9 cellular contexts compared by ENCODE assay signal in genomic region chr12:64666054-64666914, GRCh38. TPM values are rescaled to one million over a fixed set of nuclear protein-coding genes. Genes with fewer than 3 reads are reported as not detected.
DNase-seq lines count a peak whose midpoint lies in the region; ATAC-seq, FAIRE-seq and TF ChIP-seq lines count a peak whose summit lies in the region.
"Had no signal": no experiment of that assay in that cellular context is flagged by ENCODE, and none has a peak within 500 bp of the region (broad histone marks: within the 10 kb centered on the region; RNA-seq: fewer than 3 reads in every experiment).

No MANE protein-coding gene starts in this region.

- H3K36me3 Mint-ChIP-seq in immature natural killer cell, result no peaks in the 10 kb centered on the region

- no peaks in the 10 kb centered on the region for H3F3A ChIP-seq in PC-3 (ENCODE audit: low read length, unreplicated experiment)

- H2AFZ ChIP-seq in PC-3 (ENCODE audit: low read length), result no peak overlapping the region

- POLR2A ChIA-PET in PC-3 (lab: Charles Lee; ENCODE audit: unreplicated experiment), result interaction anchor here (0.6 kb wide), 1 partner anchor 528 kb away, joined by 3 read pairs; no protein-coding TSS in a partner anchor

- no peak overlapping the region for H3K4me2 ChIP-seq in PC-3 (ENCODE audit: low read length)

- H3K9me3 Mint-ChIP-seq in immature natural killer cell, result no peaks in the 10 kb centered on the region

- ATAC-seq in GM21390 (IDR thresholded peaks at IDR 0.05; ENCODE audit: unreplicated experiment), result peak; percentile 41
- peak; percentile 46 for ATAC-seq in PC-3

- no peak overlapping the region for H3K9ac ChIP-seq in PC-3 (ENCODE audit: low read length)

- no TSS peak for BruUV-seq in PC-3 (replicated peaks; lab: Mats Ljungman, UMichigan)

- H3K79me2 ChIP-seq in PC-3 (ENCODE audit: low read length), result peaks cover 19% of the 10 kb centered on the region

- H3K27ac ChIP-seq in C4-2B (peak overlapping the region; percentile 75), PC-3 (ENCODE audit: low read length) (no peak overlapping the region)

- no peak for FAIRE-seq in GM12892 (lab: Jason Lieb, UNC)

- H3K36me3 ChIP-seq in PC-3 (ENCODE audit: low read depth, low read length), result no peaks in the 10 kb centered on the region

- no peaks in the 10 kb centered on the region for H3K9me2 ChIP-seq in PC-3 (replicated peaks; ENCODE audit: low read length)

- peak overlapping the region; percentile 63 to 97 (median 92) for H3K4me3 Mint-ChIP-seq in immature natural killer cell

- no peaks in the 10 kb centered on the region for H3K27me3 ChIP-seq in PC-3 (ENCODE audit: low read length)

- H3K4me1 ChIP-seq in PC-3 (ENCODE audit: insufficient read depth, low read length), result peaks cover 40% of the 10 kb centered on the region

- H3K27ac Mint-ChIP-seq in immature natural killer cell, result peak overlapping the region; percentile 98 to 100 (median 99)

- H3K4me1 Mint-ChIP-seq in immature natural killer cell, result peaks cover 84 to 98% of the 10 kb centered on the region in 2 donors

- CTCF ChIA-PET in PC-3 (lab: Charles Lee), result no interaction called here

- DNase-seq in PC-3 (peak; percentile 28), immature natural killer cell (no peak), erythroblast (lab: John Stamatoyannopoulos, UW) (no peak), GM12892 (ENCODE audit: insufficient read length) (no peak), cerebellum (ENCODE audit: low spot score) (no peak), NOMO-1 treated with dmso at 0.1 percent for 144 hours (lab: John Stamatoyannopoulos, UW; ENCODE audit: unreplicated experiment) (no peak)
- DNase-seq: SIG-M5 had no signal

- no peak for TF ChIP-seq CTCF in C4-2B (conservative IDR thresholded peaks at IDR 0.05)
- no peak for TF ChIP-seq CTCF in PC-3 (conservative IDR thresholded peaks at IDR 0.05; ENCODE audit: low read depth, low read length)

- peaks cover 8 to 24% (median 20%) of the 10 kb centered on the region in 3 donors for H3K27me3 Mint-ChIP-seq in immature natural killer cell (ENCODE audit: low read depth in 3 of 3)

- no peak for TF ChIP-seq POLR2A in erythroblast (IDR thresholded peaks at IDR 0.05; ENCODE audit: low read length)
- TF ChIP-seq POLR2A in GM12892 (IDR thresholded peaks at IDR 0.05; ENCODE audit: low read depth, low read length), result no peak

- no peaks in the 10 kb centered on the region for H4K20me1 ChIP-seq in PC-3 (ENCODE audit: low read length)

- no peaks in the 10 kb centered on the region for H3K9me3 ChIP-seq in PC-3 (ENCODE audit: low read length)

- H3K4me3 ChIP-seq in PC-3 (ENCODE audit: low read length), result no peak overlapping the region

- intact Hi-C loops in PC-3 (cut with micrococcal nuclease), result loop anchor here (1.0 to 5.0 kb wide), 2 partner anchors 13 to 59 kb away; no protein-coding TSS in a partner anchor

RNA-seq across cellular contexts. Expression of gene RASSF3, which starts 56.0 kb away (rescaled TPM):
- 13.4 and 19.1 TPM in 2 replicates for total RNA-seq in PC-3 (2014; rRNA removed)
- 1 to 10 TPM; 5.2 to 6.2 (median 5.5) TPM for polyA plus RNA-seq in immature natural killer cell
- polyA plus RNA-seq in GM12892 (2012; ENCODE audit: missing spikeins), result 60.8 TPM
- 4.5 TPM for total RNA-seq in cerebellum
